ENCODE assay signal across 1 cellular context in the genomic region with DNA sequence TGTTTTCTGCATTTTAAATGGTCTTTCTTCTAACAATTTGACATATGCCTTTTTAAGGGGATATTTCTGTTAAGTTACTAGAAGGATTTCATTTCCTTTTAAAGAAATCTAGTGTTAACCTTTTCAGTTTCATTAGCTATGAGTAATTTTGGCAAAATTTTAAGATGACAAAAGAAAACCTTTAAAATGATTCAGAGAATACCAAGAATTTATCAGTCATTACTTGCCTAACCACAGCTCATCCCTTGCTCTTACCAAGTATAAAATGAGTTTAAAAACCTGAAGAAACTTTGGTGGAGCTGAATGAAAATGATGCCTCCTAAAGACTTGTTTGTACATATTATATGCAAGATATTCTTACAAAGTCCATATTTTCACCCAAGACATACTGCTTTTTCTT.
TF ChIP-seq lines count a peak whose summit lies in the region.

No MANE protein-coding gene starts in this region.

TF ChIP-seq in GM23338, 12 proteins besides CTCF, POLR2A, EP300 and RAD21 (continued from another document):
- TF ChIP-seq, protein P1, sequence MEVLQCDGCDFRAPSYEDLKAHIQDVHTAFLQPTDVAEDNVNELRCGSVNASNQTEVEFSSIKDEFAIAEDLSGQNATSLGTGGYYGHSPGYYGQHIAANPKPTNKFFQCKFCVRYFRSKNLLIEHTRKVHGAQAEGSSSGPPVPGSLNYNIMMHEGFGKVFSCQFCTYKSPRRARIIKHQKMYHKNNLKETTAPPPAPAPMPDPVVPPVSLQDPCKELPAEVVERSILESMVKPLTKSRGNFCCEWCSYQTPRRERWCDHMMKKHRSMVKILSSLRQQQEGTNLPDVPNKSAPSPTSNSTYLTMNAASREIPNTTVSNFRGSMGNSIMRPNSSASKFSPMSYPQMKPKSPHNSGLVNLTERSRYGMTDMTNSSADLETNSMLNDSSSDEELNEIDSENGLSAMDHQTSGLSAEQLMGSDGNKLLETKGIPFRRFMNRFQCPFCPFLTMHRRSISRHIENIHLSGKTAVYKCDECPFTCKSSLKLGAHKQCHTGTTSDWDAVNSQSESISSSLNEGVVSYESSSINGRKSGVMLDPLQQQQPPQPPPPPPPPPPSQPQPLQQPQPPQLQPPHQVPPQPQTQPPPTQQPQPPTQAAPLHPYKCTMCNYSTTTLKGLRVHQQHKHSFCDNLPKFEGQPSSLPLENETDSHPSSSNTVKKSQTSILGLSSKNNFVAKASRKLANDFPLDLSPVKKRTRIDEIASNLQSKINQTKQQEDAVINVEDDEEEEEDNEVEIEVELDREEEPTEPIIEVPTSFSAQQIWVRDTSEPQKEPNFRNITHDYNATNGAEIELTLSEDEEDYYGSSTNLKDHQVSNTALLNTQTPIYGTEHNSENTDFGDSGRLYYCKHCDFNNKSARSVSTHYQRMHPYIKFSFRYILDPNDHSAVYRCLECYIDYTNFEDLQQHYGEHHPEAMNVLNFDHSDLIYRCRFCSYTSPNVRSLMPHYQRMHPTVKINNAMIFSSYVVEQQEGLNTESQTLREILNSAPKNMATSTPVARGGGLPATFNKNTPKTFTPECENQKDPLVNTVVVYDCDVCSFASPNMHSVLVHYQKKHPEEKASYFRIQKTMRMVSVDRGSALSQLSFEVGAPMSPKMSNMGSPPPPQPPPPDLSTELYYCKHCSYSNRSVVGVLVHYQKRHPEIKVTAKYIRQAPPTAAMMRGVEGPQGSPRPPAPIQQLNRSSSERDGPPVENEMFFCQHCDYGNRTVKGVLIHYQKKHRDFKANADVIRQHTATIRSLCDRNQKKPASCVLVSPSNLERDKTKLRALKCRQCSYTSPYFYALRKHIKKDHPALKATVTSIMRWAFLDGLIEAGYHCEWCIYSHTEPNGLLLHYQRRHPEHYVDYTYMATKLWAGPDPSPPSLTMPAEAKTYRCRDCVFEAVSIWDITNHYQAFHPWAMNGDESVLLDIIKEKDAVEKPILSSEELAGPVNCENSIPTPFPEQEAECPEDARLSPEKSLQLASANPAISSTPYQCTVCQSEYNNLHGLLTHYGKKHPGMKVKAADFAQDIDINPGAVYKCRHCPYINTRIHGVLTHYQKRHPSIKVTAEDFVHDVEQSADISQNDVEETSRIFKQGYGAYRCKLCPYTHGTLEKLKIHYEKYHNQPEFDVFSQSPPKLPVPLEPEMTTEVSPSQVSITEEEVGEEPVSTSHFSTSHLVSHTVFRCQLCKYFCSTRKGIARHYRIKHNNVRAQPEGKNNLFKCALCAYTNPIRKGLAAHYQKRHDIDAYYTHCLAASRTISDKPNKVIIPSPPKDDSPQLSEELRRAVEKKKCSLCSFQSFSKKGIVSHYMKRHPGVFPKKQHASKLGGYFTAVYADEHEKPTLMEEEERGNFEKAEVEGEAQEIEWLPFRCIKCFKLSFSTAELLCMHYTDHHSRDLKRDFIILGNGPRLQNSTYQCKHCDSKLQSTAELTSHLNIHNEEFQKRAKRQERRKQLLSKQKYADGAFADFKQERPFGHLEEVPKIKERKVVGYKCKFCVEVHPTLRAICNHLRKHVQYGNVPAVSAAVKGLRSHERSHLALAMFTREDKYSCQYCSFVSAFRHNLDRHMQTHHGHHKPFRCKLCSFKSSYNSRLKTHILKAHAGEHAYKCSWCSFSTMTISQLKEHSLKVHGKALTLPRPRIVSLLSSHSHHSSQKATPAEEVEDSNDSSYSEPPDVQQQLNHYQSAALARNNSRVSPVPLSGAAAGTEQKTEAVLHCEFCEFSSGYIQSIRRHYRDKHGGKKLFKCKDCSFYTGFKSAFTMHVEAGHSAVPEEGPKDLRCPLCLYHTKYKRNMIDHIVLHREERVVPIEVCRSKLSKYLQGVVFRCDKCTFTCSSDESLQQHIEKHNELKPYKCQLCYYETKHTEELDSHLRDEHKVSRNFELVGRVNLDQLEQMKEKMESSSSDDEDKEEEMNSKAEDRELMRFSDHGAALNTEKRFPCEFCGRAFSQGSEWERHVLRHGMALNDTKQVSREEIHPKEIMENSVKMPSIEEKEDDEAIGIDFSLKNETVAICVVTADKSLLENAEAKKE (CRISPR knock-in tag; IDR thresholded peaks at IDR 0.05) = no peak
- TF ChIP-seq ZNF114 (CRISPR knock-in tag; IDR thresholded peaks at IDR 0.05) = no peak
- no peak for TF ChIP-seq CREB1 (CRISPR knock-in tag; IDR thresholded peaks at IDR 0.05; ENCODE audit: low read depth)
- TF ChIP-seq NANOG (IDR thresholded peaks at IDR 0.05; ENCODE audit: borderline replicate concordance) = no peak
- TF ChIP-seq, protein P2, sequence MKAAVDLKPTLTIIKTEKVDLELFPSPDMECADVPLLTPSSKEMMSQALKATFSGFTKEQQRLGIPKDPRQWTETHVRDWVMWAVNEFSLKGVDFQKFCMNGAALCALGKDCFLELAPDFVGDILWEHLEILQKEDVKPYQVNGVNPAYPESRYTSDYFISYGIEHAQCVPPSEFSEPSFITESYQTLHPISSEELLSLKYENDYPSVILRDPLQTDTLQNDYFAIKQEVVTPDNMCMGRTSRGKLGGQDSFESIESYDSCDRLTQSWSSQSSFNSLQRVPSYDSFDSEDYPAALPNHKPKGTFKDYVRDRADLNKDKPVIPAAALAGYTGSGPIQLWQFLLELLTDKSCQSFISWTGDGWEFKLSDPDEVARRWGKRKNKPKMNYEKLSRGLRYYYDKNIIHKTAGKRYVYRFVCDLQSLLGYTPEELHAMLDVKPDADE (IDR thresholded peaks at IDR 0.05) = no peak
- TF ChIP-seq ZNF331 (CRISPR knock-in tag; IDR thresholded peaks at IDR 0.05; ENCODE audit: low read depth) = no peak
- no peak for TF ChIP-seq EZH2 (IDR thresholded peaks at IDR 0.05; ENCODE audit: low read depth, unreplicated experiment)
- no peak for TF ChIP-seq JUNB (IDR thresholded peaks at IDR 0.05; ENCODE audit: unreplicated experiment)
